In genomic region chr20:61567204-61567603, GRCh38 we compare ENCODE assay signal across 30 cellular contexts.
"Had no signal": no experiment of that assay in that cellular context is flagged by ENCODE, and none has a peak within 500 bp of the region (broad histone marks: within the 10 kb centered on the region; RNA-seq: fewer than 3 reads in every experiment).

No MANE protein-coding gene starts in this region.

- H3K27ac Mint-ChIP-seq: effector memory CD8-positive, alpha-beta T cell; naive thymus-derived CD4-positive, alpha-beta T cell; nephron; stimulated activated memory B cell treated with anti-CD40 and anti-IgM and Interleukin-4, amounts not matched to agents 10 μg/mL and 1 μg/mL and 100 μg/mL, for 72 hours; type B pancreatic cell had no signal

- H3K4me3 ChIP-seq: esophagus squamous epithelium, heart right ventricle, left lung, neural progenitor cell, prostate gland, right atrium auricular region, sigmoid colon, testis, tibial artery had no signal

- H3K27me3 ChIP-seq: neural progenitor cell, right atrium auricular region, testis had no signal

- H3K27ac ChIP-seq: esophagus squamous epithelium, heart right ventricle, left lung, neural progenitor cell, prostate gland, right atrium auricular region, sigmoid colon, testis, tibial artery had no signal

- H3K4me3 Mint-ChIP-seq: effector memory CD8-positive, alpha-beta T cell; naive thymus-derived CD4-positive, alpha-beta T cell; nephron; neural progenitor cell; stimulated activated memory B cell treated with anti-CD40 and anti-IgM and Interleukin-4, amounts not matched to agents 10 μg/mL and 1 μg/mL and 100 μg/mL, for 72 hours; type B pancreatic cell had no signal

- H3K36me3 Mint-ChIP-seq: naive thymus-derived CD4-positive, alpha-beta T cell; stimulated activated memory B cell treated with anti-CD40 and anti-IgM and Interleukin-4, amounts not matched to agents 10 μg/mL and 1 μg/mL and 100 μg/mL, for 72 hours; type B pancreatic cell had no signal

- DNase-seq: cortex of kidney; effector memory CD8-positive, alpha-beta T cell; erythroblast; esophagus squamous epithelium; foreskin melanocyte; glutamatergic neuron; heart right ventricle; hippocampal formation; left cardiac atrium; left lung; mammary epithelial cell; mesendoderm; midbrain; naive thymus-derived CD4-positive, alpha-beta T cell; nucleus accumbens; sigmoid colon; stimulated activated CD4-positive, alpha-beta T cell treated with anti-CD3 and anti-CD28 coated beads, Interleukin-4, amount 100 ng/mL, for 4 hours; stimulated activated naive CD8-positive, alpha-beta T cell treated with anti-CD3 and anti-CD28 coated beads, Interleukin-15, Interleukin-2, amounts not matched to agents 100 U/mL and 50 U/mL, for 24 hours; substantia nigra; testis; tibial artery had no signal

- H3K9me3 Mint-ChIP-seq: effector memory CD8-positive, alpha-beta T cell; nephron; type B pancreatic cell had no signal

- H2AFZ ChIP-seq: neural progenitor cell had no signal

- H3K9me3 ChIP-seq: esophagus squamous epithelium, prostate gland, right atrium auricular region, sigmoid colon, testis, tibial artery had no signal

- ATAC-seq: effector memory CD8-positive, alpha-beta T cell; heart right ventricle; left cardiac atrium; left lung; naive thymus-derived CD4-positive, alpha-beta T cell; stimulated activated memory B cell treated with anti-CD40 and anti-IgM and Interleukin-4, amounts not matched to agents 10 μg/mL and 1 μg/mL and 100 μg/mL, for 72 hours; stimulated activated naive CD8-positive, alpha-beta T cell treated with anti-CD3 and anti-CD28 coated beads, Interleukin-15, Interleukin-2, amounts not matched to agents 100 U/mL and 50 U/mL, for 24 hours had no signal

- H3K4me1 ChIP-seq: esophagus squamous epithelium, heart right ventricle, left lung, prostate gland, right atrium auricular region, sigmoid colon, tibial artery had no signal

- H3K36me3 ChIP-seq: esophagus squamous epithelium, heart right ventricle, left lung, neural progenitor cell, prostate gland, right atrium auricular region, sigmoid colon, tibial artery had no signal

- H3K4me1 Mint-ChIP-seq: naive thymus-derived CD4-positive, alpha-beta T cell; nephron; stimulated activated memory B cell treated with anti-CD40 and anti-IgM and Interleukin-4, amounts not matched to agents 10 μg/mL and 1 μg/mL and 100 μg/mL, for 72 hours had no signal

- H3K27me3 Mint-ChIP-seq: effector memory CD8-positive, alpha-beta T cell; stimulated activated memory B cell treated with anti-CD40 and anti-IgM and Interleukin-4, amounts not matched to agents 10 μg/mL and 1 μg/mL and 100 μg/mL, for 72 hours had no signal

- FAIRE-seq: endometrium, islet of Langerhans, urothelium cell line had no signal

- H3K4me2 ChIP-seq: neural progenitor cell had no signal

- H3K9ac ChIP-seq: neural progenitor cell had no signal
